In the genomic region with DNA sequence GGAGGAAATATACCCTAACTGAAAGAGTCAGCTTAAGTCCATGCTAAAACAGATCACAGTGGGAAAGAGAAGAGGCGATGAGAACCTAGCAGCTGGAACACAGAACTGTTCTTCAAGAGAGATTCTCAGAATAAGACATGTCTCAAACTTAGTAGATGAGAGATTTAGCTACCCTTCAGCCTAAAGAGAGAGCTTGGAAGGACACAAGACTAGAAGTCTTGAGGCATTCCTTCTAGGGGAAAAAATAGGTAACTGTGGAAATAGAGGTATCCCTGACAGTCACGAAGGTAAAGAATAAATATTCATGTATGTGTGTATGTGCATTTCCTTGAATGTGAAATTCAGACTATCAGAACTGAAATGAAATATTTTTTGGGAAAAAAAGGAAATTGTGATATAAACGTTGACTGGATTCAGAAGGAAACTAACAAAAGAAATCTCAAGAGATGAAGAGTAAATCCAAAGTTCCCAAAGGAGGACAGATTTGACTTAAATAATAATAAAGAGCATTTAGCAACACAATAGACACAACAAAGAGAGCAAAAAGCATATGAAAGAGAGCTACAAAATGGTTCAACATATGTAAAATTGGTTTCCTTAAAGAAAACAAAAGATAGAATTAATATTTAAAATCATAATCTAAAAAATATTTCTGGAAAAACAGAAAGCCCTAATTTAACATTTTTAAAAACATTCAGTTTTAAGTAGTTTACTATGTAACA, we compare ENCODE assay signal across 1 cellular context.
TF ChIP-seq lines count a peak whose summit lies in the region.

No MANE protein-coding gene starts in this region.

TF ChIP-seq in WTC11, 78 proteins besides CTCF, POLR2A, EP300 and RAD21 (continued from another document):
- TF ChIP-seq, protein P1, sequence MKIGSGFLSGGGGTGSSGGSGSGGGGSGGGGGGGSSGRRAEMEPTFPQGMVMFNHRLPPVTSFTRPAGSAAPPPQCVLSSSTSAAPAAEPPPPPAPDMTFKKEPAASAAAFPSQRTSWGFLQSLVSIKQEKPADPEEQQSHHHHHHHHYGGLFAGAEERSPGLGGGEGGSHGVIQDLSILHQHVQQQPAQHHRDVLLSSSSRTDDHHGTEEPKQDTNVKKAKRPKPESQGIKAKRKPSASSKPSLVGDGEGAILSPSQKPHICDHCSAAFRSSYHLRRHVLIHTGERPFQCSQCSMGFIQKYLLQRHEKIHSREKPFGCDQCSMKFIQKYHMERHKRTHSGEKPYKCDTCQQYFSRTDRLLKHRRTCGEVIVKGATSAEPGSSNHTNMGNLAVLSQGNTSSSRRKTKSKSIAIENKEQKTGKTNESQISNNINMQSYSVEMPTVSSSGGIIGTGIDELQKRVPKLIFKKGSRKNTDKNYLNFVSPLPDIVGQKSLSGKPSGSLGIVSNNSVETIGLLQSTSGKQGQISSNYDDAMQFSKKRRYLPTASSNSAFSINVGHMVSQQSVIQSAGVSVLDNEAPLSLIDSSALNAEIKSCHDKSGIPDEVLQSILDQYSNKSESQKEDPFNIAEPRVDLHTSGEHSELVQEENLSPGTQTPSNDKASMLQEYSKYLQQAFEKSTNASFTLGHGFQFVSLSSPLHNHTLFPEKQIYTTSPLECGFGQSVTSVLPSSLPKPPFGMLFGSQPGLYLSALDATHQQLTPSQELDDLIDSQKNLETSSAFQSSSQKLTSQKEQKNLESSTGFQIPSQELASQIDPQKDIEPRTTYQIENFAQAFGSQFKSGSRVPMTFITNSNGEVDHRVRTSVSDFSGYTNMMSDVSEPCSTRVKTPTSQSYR (CRISPR knock-in tag; IDR thresholded peaks at IDR 0.05) = no peak
- TF ChIP-seq, protein P2, sequence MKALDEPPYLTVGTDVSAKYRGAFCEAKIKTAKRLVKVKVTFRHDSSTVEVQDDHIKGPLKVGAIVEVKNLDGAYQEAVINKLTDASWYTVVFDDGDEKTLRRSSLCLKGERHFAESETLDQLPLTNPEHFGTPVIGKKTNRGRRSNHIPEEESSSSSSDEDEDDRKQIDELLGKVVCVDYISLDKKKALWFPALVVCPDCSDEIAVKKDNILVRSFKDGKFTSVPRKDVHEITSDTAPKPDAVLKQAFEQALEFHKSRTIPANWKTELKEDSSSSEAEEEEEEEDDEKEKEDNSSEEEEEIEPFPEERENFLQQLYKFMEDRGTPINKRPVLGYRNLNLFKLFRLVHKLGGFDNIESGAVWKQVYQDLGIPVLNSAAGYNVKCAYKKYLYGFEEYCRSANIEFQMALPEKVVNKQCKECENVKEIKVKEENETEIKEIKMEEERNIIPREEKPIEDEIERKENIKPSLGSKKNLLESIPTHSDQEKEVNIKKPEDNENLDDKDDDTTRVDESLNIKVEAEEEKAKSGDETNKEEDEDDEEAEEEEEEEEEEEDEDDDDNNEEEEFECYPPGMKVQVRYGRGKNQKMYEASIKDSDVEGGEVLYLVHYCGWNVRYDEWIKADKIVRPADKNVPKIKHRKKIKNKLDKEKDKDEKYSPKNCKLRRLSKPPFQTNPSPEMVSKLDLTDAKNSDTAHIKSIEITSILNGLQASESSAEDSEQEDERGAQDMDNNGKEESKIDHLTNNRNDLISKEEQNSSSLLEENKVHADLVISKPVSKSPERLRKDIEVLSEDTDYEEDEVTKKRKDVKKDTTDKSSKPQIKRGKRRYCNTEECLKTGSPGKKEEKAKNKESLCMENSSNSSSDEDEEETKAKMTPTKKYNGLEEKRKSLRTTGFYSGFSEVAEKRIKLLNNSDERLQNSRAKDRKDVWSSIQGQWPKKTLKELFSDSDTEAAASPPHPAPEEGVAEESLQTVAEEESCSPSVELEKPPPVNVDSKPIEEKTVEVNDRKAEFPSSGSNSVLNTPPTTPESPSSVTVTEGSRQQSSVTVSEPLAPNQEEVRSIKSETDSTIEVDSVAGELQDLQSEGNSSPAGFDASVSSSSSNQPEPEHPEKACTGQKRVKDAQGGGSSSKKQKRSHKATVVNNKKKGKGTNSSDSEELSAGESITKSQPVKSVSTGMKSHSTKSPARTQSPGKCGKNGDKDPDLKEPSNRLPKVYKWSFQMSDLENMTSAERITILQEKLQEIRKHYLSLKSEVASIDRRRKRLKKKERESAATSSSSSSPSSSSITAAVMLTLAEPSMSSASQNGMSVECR (CRISPR knock-in tag; IDR thresholded peaks at IDR 0.05; ENCODE audit: borderline replicate concordance) = no peak
- TF ChIP-seq ATF1 (CRISPR knock-in tag; IDR thresholded peaks at IDR 0.05) (no peak), CBFB (CRISPR knock-in tag; IDR thresholded peaks at IDR 0.05; ENCODE audit: low read depth) (no peak), E2F4 (CRISPR knock-in tag; IDR thresholded peaks at IDR 0.05; ENCODE audit: borderline replicate concordance, low read depth) (no peak), NFE2L1 (CRISPR knock-in tag; IDR thresholded peaks at IDR 0.05) (no peak), ZNF423 (CRISPR knock-in tag; IDR thresholded peaks at IDR 0.05) (no peak), CREB1 (CRISPR knock-in tag; IDR thresholded peaks at IDR 0.05) (no peak), SMAD4 (CRISPR knock-in tag; IDR thresholded peaks at IDR 0.05) (no peak), ZBTB21 (CRISPR knock-in tag; IDR thresholded peaks at IDR 0.05; ENCODE audit: borderline replicate concordance) (no peak), ZNF671 (CRISPR knock-in tag; IDR thresholded peaks at IDR 0.05) (no peak), PREB (CRISPR knock-in tag; IDR thresholded peaks at IDR 0.05; ENCODE audit: borderline replicate concordance) (no peak), MYBL2 (CRISPR knock-in tag; IDR thresholded peaks at IDR 0.05) (no peak), ETV6 (CRISPR knock-in tag; IDR thresholded peaks at IDR 0.05) (no peak)
- TF ChIP-seq, protein P3, sequence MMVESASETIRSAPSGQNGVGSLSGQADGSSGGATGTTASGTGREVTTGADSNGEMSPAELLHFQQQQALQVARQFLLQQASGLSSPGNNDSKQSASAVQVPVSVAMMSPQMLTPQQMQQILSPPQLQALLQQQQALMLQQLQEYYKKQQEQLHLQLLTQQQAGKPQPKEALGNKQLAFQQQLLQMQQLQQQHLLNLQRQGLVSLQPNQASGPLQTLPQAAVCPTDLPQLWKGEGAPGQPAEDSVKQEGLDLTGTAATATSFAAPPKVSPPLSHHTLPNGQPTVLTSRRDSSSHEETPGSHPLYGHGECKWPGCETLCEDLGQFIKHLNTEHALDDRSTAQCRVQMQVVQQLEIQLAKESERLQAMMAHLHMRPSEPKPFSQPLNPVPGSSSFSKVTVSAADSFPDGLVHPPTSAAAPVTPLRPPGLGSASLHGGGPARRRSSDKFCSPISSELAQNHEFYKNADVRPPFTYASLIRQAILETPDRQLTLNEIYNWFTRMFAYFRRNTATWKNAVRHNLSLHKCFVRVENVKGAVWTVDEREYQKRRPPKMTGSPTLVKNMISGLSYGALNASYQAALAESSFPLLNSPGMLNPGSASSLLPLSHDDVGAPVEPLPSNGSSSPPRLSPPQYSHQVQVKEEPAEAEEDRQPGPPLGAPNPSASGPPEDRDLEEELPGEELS (CRISPR knock-in tag; IDR thresholded peaks at IDR 0.05) = no peak
- TF ChIP-seq, protein P4, sequence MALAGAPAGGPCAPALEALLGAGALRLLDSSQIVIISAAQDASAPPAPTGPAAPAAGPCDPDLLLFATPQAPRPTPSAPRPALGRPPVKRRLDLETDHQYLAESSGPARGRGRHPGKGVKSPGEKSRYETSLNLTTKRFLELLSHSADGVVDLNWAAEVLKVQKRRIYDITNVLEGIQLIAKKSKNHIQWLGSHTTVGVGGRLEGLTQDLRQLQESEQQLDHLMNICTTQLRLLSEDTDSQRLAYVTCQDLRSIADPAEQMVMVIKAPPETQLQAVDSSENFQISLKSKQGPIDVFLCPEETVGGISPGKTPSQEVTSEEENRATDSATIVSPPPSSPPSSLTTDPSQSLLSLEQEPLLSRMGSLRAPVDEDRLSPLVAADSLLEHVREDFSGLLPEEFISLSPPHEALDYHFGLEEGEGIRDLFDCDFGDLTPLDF (CRISPR knock-in tag; IDR thresholded peaks at IDR 0.05) = no peak
- TF ChIP-seq, protein P5, sequence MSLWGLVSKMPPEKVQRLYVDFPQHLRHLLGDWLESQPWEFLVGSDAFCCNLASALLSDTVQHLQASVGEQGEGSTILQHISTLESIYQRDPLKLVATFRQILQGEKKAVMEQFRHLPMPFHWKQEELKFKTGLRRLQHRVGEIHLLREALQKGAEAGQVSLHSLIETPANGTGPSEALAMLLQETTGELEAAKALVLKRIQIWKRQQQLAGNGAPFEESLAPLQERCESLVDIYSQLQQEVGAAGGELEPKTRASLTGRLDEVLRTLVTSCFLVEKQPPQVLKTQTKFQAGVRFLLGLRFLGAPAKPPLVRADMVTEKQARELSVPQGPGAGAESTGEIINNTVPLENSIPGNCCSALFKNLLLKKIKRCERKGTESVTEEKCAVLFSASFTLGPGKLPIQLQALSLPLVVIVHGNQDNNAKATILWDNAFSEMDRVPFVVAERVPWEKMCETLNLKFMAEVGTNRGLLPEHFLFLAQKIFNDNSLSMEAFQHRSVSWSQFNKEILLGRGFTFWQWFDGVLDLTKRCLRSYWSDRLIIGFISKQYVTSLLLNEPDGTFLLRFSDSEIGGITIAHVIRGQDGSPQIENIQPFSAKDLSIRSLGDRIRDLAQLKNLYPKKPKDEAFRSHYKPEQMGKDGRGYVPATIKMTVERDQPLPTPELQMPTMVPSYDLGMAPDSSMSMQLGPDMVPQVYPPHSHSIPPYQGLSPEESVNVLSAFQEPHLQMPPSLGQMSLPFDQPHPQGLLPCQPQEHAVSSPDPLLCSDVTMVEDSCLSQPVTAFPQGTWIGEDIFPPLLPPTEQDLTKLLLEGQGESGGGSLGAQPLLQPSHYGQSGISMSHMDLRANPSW (CRISPR knock-in tag; conservative IDR thresholded peaks at IDR 0.05; ENCODE audit: low read depth) = no peak
TF ChIP-seq in WTC11: peak in this region for 0.
